In the genomic region with DNA sequence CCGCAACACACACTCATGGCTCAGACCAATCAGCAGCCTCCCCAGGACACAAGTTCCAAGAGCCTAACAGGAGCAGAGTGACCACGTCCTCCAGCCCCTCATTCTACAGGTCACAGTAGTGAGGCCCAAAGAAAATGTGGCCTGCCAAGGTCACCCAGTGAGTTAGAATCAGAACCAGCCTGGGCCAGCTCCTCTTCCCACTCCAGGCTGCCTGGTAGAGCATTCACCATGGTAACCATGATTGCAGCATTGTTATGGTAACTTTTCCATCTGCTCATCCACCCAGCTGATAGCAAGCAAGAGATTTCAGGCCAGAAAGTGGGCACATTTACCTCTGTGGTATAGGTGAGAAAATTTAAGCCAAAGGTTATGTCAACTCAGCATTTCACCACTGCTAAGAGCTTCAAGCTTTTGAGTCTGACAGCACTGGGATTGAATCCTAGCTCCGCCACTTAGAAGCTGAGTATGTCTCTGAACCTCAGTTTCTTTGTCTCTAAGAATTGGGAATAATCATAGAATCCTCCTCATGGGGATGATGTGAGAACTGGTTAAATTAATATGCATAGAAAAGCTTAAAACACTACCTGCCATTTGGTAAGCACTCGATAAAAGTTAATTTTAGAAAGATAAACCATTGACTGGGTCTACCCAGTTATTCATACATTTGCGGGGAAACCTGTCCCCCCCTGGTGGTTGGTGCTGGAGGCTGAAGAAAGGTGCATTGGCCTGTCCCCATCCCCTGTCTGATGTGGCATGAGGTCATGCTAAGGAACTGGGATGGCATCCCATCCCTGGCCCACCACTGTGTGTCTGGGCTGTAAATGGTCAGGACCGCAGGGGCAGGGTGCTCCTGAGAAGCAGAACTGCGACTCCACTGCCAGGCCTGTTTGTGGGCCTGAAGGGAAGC, we compare ENCODE assay signal across 9 cellular contexts.
DNase-seq lines count a peak whose midpoint lies in the region; ATAC-seq and TF ChIP-seq lines count a peak whose summit lies in the region.
"Had no signal": no experiment of that assay in that cellular context is flagged by ENCODE, and none has a peak within 500 bp of the region (broad histone marks: within the 10 kb centered on the region; RNA-seq: fewer than 3 reads in every experiment).

No MANE protein-coding gene starts in this region.

- no peak for DNase-seq in Right ventricle myocardium superior
- no peak for DNase-seq in left ventricle myocardium superior
- DNase-seq in PC-3, result peak; percentile 45
- peak; percentile 65 for DNase-seq in dermis blood vessel endothelial cell
- no peak for DNase-seq in progenitor cell of endocrine pancreas (ENCODE audit: low spot score, unreplicated experiment)
- no peak for DNase-seq in central memory CD4-positive, alpha-beta T cell
- no peak for DNase-seq in activated effector memory CD4-positive, alpha-beta T cell treated with Interleukin-2 at 50 U/mL for 16 hours
- no peak for DNase-seq in NOMO-1 (lab: John Stamatoyannopoulos, UW; ENCODE audit: unreplicated experiment in 2 of 2)

- H3K27me3 ChIP-seq in PC-3 (ENCODE audit: low read length), result no peaks in the 10 kb centered on the region

- no peak overlapping the region for H3K27ac ChIP-seq in PC-3 (ENCODE audit: low read length)

- no peaks in the 10 kb centered on the region for H3K4me1 ChIP-seq in PC-3 (ENCODE audit: insufficient read depth, low read length)

- no peaks in the 10 kb centered on the region for H3K9me3 ChIP-seq in PC-3 (ENCODE audit: low read length)

- TF ChIP-seq CTCF in PC-3 (conservative IDR thresholded peaks at IDR 0.05; ENCODE audit: low read depth, low read length) (peak; percentile 68), progenitor cell of endocrine pancreas (IDR thresholded peaks at IDR 0.05; ENCODE audit: unreplicated experiment) (peak; percentile 49)

- BruUV-seq in PC-3 (replicated peaks; lab: Mats Ljungman, UMichigan), result no TSS peak

- no peak overlapping the region for H3K4me2 ChIP-seq in PC-3 (ENCODE audit: low read length)

- no peaks in the 10 kb centered on the region for H3K9me3 Mint-ChIP-seq in progenitor cell of endocrine pancreas (ENCODE audit: low read depth)

- no peaks in the 10 kb centered on the region for H3K79me2 ChIP-seq in PC-3 (ENCODE audit: low read length)

- ATAC-seq in Right ventricle myocardium superior (ENCODE audit: poor library complexity), result peak; percentile 1
- ATAC-seq in left ventricle myocardium superior, result no peak
- peak; percentile 68 for ATAC-seq in PC-3

- no peaks in the 10 kb centered on the region for H3K36me3 ChIP-seq in PC-3 (ENCODE audit: low read depth, low read length)

- no peaks in the 10 kb centered on the region for H4K20me1 ChIP-seq in PC-3 (ENCODE audit: low read length)

- CTCF ChIA-PET in PC-3 (lab: Charles Lee), result interaction anchor here (1.3 kb wide), 1 partner anchor 162 kb away, joined by 5 read pairs; no protein-coding TSS in a partner anchor

- H3K36me3 Mint-ChIP-seq in progenitor cell of endocrine pancreas (ENCODE audit: insufficient read depth), result no peaks in the 10 kb centered on the region

- H2AFZ ChIP-seq in PC-3 (ENCODE audit: low read length), result no peak overlapping the region

- no peaks in the 10 kb centered on the region for H3K9me2 ChIP-seq in PC-3 (replicated peaks; ENCODE audit: low read length)

- H3K27ac Mint-ChIP-seq in progenitor cell of endocrine pancreas, result no peak overlapping the region

- H3K4me3 ChIP-seq in PC-3 (ENCODE audit: low read length), result no peak overlapping the region
- H3K4me3 ChIP-seq: skin epidermis had no signal

- peaks cover 3% of the 10 kb centered on the region for H3K27me3 Mint-ChIP-seq in progenitor cell of endocrine pancreas

- H3K9ac ChIP-seq in PC-3 (ENCODE audit: low read length), result no peak overlapping the region

- peaks cover 17% of the 10 kb centered on the region for H3K4me1 Mint-ChIP-seq in progenitor cell of endocrine pancreas (ENCODE audit: low read depth)

- POLR2A ChIA-PET in PC-3 (lab: Charles Lee; ENCODE audit: unreplicated experiment), result no interaction called here

- intact Hi-C loops in Right ventricle myocardium superior (cut with DNase I) (no loop called here), left ventricle myocardium superior (cut with micrococcal nuclease) (no loop called here), PC-3 (cut with micrococcal nuclease) (no loop called here)

- H3K4me3 Mint-ChIP-seq in progenitor cell of endocrine pancreas (ENCODE audit: low read depth), result no peak overlapping the region

- H3F3A ChIP-seq in PC-3 (ENCODE audit: low read length, unreplicated experiment), result no peaks in the 10 kb centered on the region

Comparison
In these comparisons a context has a peak if more than half of its experiments do, and no peak if none do; other contexts are left out.
1. DNase-seq: peak in PC-3 (single experiment) and dermis blood vessel endothelial cell (single experiment); none in Right ventricle myocardium superior (single experiment), left ventricle myocardium superior (single experiment), progenitor cell of endocrine pancreas (single experiment), central memory CD4-positive, alpha-beta T cell (single experiment), activated effector memory CD4-positive, alpha-beta T cell treated with Interleukin-2 at 50 U/mL for 16 hours (single experiment) and NOMO-1 (0 of 2).